Comparison of ENCODE assay signal across 26 cellular contexts in the genomic region with DNA sequence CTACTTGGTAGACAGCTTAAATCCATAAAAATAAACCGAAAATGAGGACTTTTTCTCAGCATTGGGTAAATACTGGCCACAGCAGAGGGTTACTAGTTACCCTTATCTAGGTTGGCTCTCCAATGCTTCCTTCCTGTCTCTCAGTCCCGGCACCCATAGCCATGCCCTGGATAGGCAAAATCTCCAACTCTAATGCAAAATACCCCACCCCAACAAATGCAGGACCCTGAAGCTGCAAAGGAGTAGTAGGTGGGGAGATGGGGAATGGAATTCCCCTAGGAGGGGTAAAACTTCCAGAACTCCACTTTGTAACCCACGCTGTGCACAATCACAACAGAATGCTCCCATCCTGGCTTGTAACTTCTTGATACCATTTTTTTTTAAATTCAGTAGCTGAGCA. TPM values are rescaled to one million over a fixed set of nuclear protein-coding genes. Genes with fewer than 3 reads are reported as not detected.
A peak's percentile ranks its signal among the peaks of the same experiment; 100 is the strongest.
DNase-seq lines count a peak whose midpoint lies in the region; FAIRE-seq and TF ChIP-seq lines count a peak whose summit lies in the region.
"Had no signal": no experiment of that assay in that cellular context is flagged by ENCODE, and none has a peak within 500 bp of the region (broad histone marks: within the 10 kb centered on the region; RNA-seq: fewer than 3 reads in every experiment).

No MANE protein-coding gene starts in this region.

- 8% methylated on average over 3 of the region's 3 CpGs; no CpG with 5 or more reads in 1 of the 2 experiments for WGBS in H1 (ENCODE audit: extremely low coverage in 1 of 2, insufficient coverage in 1 of 2, insufficient read length in 1 of 2, insufficient replicate concordance in 2 of 2, low coverage in 1 of 2, low lambda C conversion rate in 2 of 2, missing lambda C conversion rate in 1 of 2), 2 experiments
- 7% methylated on average over 3 of the region's 3 CpGs for WGBS in thyroid gland, 2 donors

- no peaks in the 10 kb centered on the region for H3K79me1 ChIP-seq in H1 (ENCODE audit: low read depth, low read length)

- no peak overlapping the region for H2BK5ac ChIP-seq in H1 (ENCODE audit: low read depth, low read length)

- H3K4me2 ChIP-seq in PC-9 (peak overlapping the region; percentile 94), H1 (ENCODE audit: insufficient read depth in 1 of 2, low read depth in 2 of 2, low read length in 2 of 2) (peak overlapping the region; percentile 39 to 56)

- no peaks in the 10 kb centered on the region for H3K9me3 ChIP-seq in PC-9 (ENCODE audit: insufficient read depth, low read depth)
- no peaks in the 10 kb centered on the region for H3K9me3 ChIP-seq in H1 (ENCODE audit: insufficient read depth in 2 of 2, low read depth in 1 of 2, low read length in 1 of 2)
- H3K9me3 ChIP-seq in neuron (ENCODE audit: low read length), result peaks cover 13% of the 10 kb centered on the region
- H3K9me3 ChIP-seq in thyroid gland, result no peaks in the 10 kb centered on the region

- intact Hi-C loops in PC-9 (cut with micrococcal nuclease; ENCODE audit: unreplicated experiment) (loop anchor here (2.0 to 10.0 kb wide), 2 partner anchors 63 to 367 kb away; no protein-coding TSS in a partner anchor), thyroid gland (cut with DNase I) (no loop called here)

- H2AFZ ChIP-seq in PC-9 (peak overlapping the region; percentile 91), H1 (ENCODE audit: low read length) (no peak overlapping the region), neuron (ENCODE audit: low read depth, low read length) (no peak overlapping the region)

- H3K4me3 ChIP-seq in H7 (ENCODE audit: insufficient read depth, low read depth, low read length) (peak overlapping the region; percentile 0; the same call in 1 of the 2 replicates), PC-9 (peak overlapping the region; percentile 89), H1 (ENCODE audit: extremely low read depth in 1 of 4, insufficient read depth in 2 of 4, low read depth in 3 of 4, low read length in 4 of 4) (peak overlapping the region in 2 of 4 experiments; percentile 2 to 39; a peak in 4 of 8 replicates), neuron (ENCODE audit: low read length) (peak overlapping the region; percentile 76), thyroid gland (replicated peaks in 1 of 3) (no peak overlapping the region)

- CTCF ChIA-PET in PC-9 (lab: Charles Lee), result interaction anchor here (0.5 kb wide), 1 partner anchor 411 kb away, joined by 3 read pairs; no protein-coding TSS in a partner anchor
- CTCF ChIA-PET in H1 (lab: Charles Lee; ENCODE audit: partially characterized antibody), result interaction anchor here (0.7 to 7.2 kb wide), 10 partner anchors 10 to 165 kb away, joined by 3 to 88 read pairs (median 6); no protein-coding TSS in a partner anchor

- peaks cover 48% of the 10 kb centered on the region for H3K79me2 ChIP-seq in PC-9 (ENCODE audit: low read depth)
- H3K79me2 ChIP-seq in H1 (ENCODE audit: control insufficient read depth in 1 of 2, insufficient read depth in 2 of 2, low read length in 2 of 2), result no peaks in the 10 kb centered on the region

- peak overlapping the region; percentile 67; the same call in 1 of the 2 replicates for H2BK20ac ChIP-seq in H1 (ENCODE audit: low read length)

- DNase-seq in H7 (peak; percentile 26), PC-9 (no peak), H1 (ENCODE audit: low read depth in 1 of 2, low spot score in 2 of 2) (peak in 1 of 2 experiments; percentile 50), thyroid gland (no peak), COR-L47 (lab: John Stamatoyannopoulos, UW) (no peak), NCI-H1092 treated with DMSO at 0.1 percent for 48 hours (lab: John Stamatoyannopoulos, UW) (no peak), HK-2 (ENCODE audit: unreplicated experiment) (no peak)
- DNase-seq: activated CD4-positive, alpha-beta T cell treated with anti-CD3 and anti-CD28 coated beads, Interleukin-2, amount 50 U/mL, for 48 hours; activated gamma-delta T cell; activated T-cell treated with anti-CD3 and anti-CD28 coated beads for 4 hours; caudate nucleus; CD4-positive, CD25-positive, alpha-beta regulatory T cell; erythroblast; foreskin keratinocyte; hypothalamus; mesenchymal stem cell; natural killer cell; NCI-H1417 treated with DMSO at 0.1 percent for 48 hours; NCI-H774; Right ventricle myocardium superior had no signal

- H4K20me1 ChIP-seq in PC-9 (ENCODE audit: insufficient read depth), result no peaks in the 10 kb centered on the region
- peaks cover 2 to 16% of the 10 kb centered on the region in 2 experiments for H4K20me1 ChIP-seq in H1 (replicated peaks in 1 of 2; ENCODE audit: control insufficient read depth in 1 of 2, insufficient read depth in 2 of 2, low read length in 2 of 2)

- no peak overlapping the region for H3K9ac ChIP-seq in H1 (replicated peaks in 1 of 4; ENCODE audit: extremely low read depth in 1 of 4, low read depth in 3 of 4, low read length in 3 of 4)

- H4K91ac ChIP-seq in H1 (replicated peaks; ENCODE audit: insufficient read length, low read length), result no peak overlapping the region

- H3K36me3 ChIP-seq in H7 (replicated peaks; ENCODE audit: control insufficient read depth, insufficient read depth, low read length) (no peaks in the 10 kb centered on the region), PC-9 (ENCODE audit: low read depth) (no peaks in the 10 kb centered on the region), H1 (ENCODE audit: control insufficient read depth in 2 of 4, insufficient read depth in 4 of 4, low read length in 3 of 4) (no peaks in the 10 kb centered on the region), neuron (ENCODE audit: insufficient read depth, low read length) (peaks cover 43% of the 10 kb centered on the region), thyroid gland (no peaks in the 10 kb centered on the region)

- H3K27me3 ChIP-seq in H7 (ENCODE audit: control insufficient read depth, insufficient read depth, low read length) (peaks cover 95% of the 10 kb centered on the region), PC-9 (ENCODE audit: insufficient read depth, low read depth) (no peaks in the 10 kb centered on the region), H1 (replicated peaks in 1 of 4; ENCODE audit: control insufficient read depth in 3 of 4, extremely low read depth in 1 of 4, insufficient read depth in 3 of 4, low read length in 3 of 4) (peaks cover 85 to 99% (median 96%) of the 10 kb centered on the region in 4 experiments), neuron (ENCODE audit: insufficient read depth, low read length) (no peaks in the 10 kb centered on the region), thyroid gland (peaks cover 94% of the 10 kb centered on the region)

- peak; percentile 45 for FAIRE-seq in H1 (lab: Jason Lieb, UNC)
- FAIRE-seq: GM12891, GM19239, HTR-8/SVneo had no signal

- TF ChIP-seq CTCF in PC-9 (conservative IDR thresholded peaks at IDR 0.05) (no peak), H1 (IDR thresholded peaks at IDR 0.05; ENCODE audit: control extremely low read depth in 1 of 3, insufficient read depth in 1 of 3, low read depth in 1 of 3, low read length in 3 of 3) (no peak), thyroid gland (IDR thresholded peaks at IDR 0.05) (no peak)

- H4K5ac ChIP-seq in H1 (ENCODE audit: insufficient read length, low read depth, low read length), result no peak overlapping the region

- no peak overlapping the region for H2AK5ac ChIP-seq in H1 (ENCODE audit: low read depth, low read length)

- no peak overlapping the region for H3K56ac ChIP-seq in H1 (replicated peaks; ENCODE audit: insufficient read length, low read depth, low read length)

- no peak overlapping the region for H2BK15ac ChIP-seq in H1 (ENCODE audit: low read length)

- TF ChIP-seq POLR2A in H1 (IDR thresholded peaks at IDR 0.05; ENCODE audit: control extremely low read depth in 1 of 2, low read depth in 2 of 2, low read length in 2 of 2) (no peak), thyroid gland (IDR thresholded peaks at IDR 0.05) (no peak)

- no peak overlapping the region for H3K4ac ChIP-seq in H1 (replicated peaks; ENCODE audit: insufficient read length, low read depth, low read length)

- no peak overlapping the region for H2BK12ac ChIP-seq in H1 (ENCODE audit: low read depth, low read length)

- no peak overlapping the region for H2BK120ac ChIP-seq in H1 (replicated peaks; ENCODE audit: low read depth, low read length)

- H3K9me2 ChIP-seq in PC-9 (ENCODE audit: insufficient read depth), result no peaks in the 10 kb centered on the region

- no peak for TF ChIP-seq RAD21 in H1 (IDR thresholded peaks at IDR 0.05 in 1 of 2, conservative IDR thresholded peaks at IDR 0.05 in 1 of 2; ENCODE audit: low read depth in 2 of 2, low read length in 2 of 2)

- H4K8ac ChIP-seq in H1 (ENCODE audit: extremely low read depth, insufficient read depth, low read length), result no peak overlapping the region

- H3K27ac ChIP-seq in PC-9 (peak overlapping the region; percentile 77; the same call in 1 of the 2 replicates), H1 (ENCODE audit: low read depth, low read length) (no peak overlapping the region), thyroid gland (no peak overlapping the region)
- H3K27ac ChIP-seq: foreskin keratinocyte had no signal

- peaks cover 25% of the 10 kb centered on the region for H3K4me1 ChIP-seq in PC-9 (replicated peaks; ENCODE audit: insufficient read depth)
- H3K4me1 ChIP-seq in H1 (replicated peaks in 1 of 4; ENCODE audit: control insufficient read depth in 3 of 4, insufficient read depth in 4 of 4, low read length in 3 of 4), result peaks cover 27 to 50% (median 35%) of the 10 kb centered on the region in 4 experiments
- peaks cover 22% of the 10 kb centered on the region for H3K4me1 ChIP-seq in neuron (ENCODE audit: insufficient read depth, low read length)
- H3K4me1 ChIP-seq in thyroid gland, result peaks cover 36 to 64% of the 10 kb centered on the region in 2 donors
- H3K4me1 ChIP-seq: foreskin keratinocyte had no signal

- no peak for TF ChIP-seq EP300 in H1 (IDR thresholded peaks at IDR 0.05; ENCODE audit: borderline replicate concordance in 1 of 2, low read depth in 2 of 2, low read length in 2 of 2)

- H3F3A ChIP-seq in PC-9 (ENCODE audit: insufficient read depth, low read depth), result peaks cover 15% of the 10 kb centered on the region

- peaks cover 3% of the 10 kb centered on the region; the same call in 1 of the 2 replicates for H3K23me2 ChIP-seq in H1 (ENCODE audit: low read depth, low read length)

- POLR2A ChIA-PET in PC-9 (lab: Charles Lee; ENCODE audit: unreplicated experiment), result interaction anchor here (0.7 kb wide), 1 partner anchor 112 kb away, joined by 4 read pairs; no protein-coding TSS in a partner anchor
- POLR2A ChIA-PET in H1 (lab: Charles Lee; ENCODE audit: partially characterized antibody), result interaction anchor here (2.4 to 3.4 kb wide), 3 partner anchors 10 to 14 kb away, joined by 8 to 16 read pairs (median 11); no protein-coding TSS in a partner anchor

- H3K18ac ChIP-seq in H1 (ENCODE audit: extremely low read depth, low read length), result no peak overlapping the region

- H3K14ac ChIP-seq in H1 (ENCODE audit: insufficient read length), result no peak overlapping the region

- H3K23ac ChIP-seq in H1 (ENCODE audit: insufficient read length), result no peak overlapping the region

- BruUV-seq in PC-9 (replicated peaks; lab: Mats Ljungman, UMichigan), result no TSS peak

RNA-seq across cellular contexts. Expression of a gene that starts 2.9 kb away (rescaled TPM):
- 12.3 and 23.3 TPM in 2 replicates for total RNA-seq in H7 (2014; rRNA removed; shearing (Covaris generic))
- total RNA-seq in PC-9 (2021) (19.8 and 29.0 TPM in 2 replicates), thyroid gland (not detected)
- 0.21 and 0.30 TPM in 2 replicates for total RNA-seq in H1 (2021; fragmentation: NEBNext Ultra II Directional; extraction: Animal tissue kit (Norgen Biotek cat#: 25700))
- 0.65 and 1.1 TPM in 2 replicates for polyA plus RNA-seq in H1 (2011; rRNA removed)
- 0.53 TPM for polyA plus RNA-seq in H1 (2011; cell fraction: cytosol; rRNA removed)
- 1.0 TPM for polyA plus RNA-seq in H1 (2011; cell fraction: nucleus; rRNA removed)
- 0.41 to 1.1 TPM (median 0.57 TPM) in 4 replicates for polyA plus RNA-seq in H1 (2012, experiment 1 of 2)
- 0.16 TPM for polyA plus RNA-seq in H1 (2012, experiment 2 of 2)
- polyA plus RNA-seq in H1 (2013, experiment 1 of 2), result 0.16 TPM
- polyA plus RNA-seq in H1 (2013, experiment 2 of 2), result 0.22 TPM
- 0.76 and 0.82 TPM in 2 replicates for polyA minus RNA-seq in H1 (2011; rRNA and poly(A)+ RNA removed)
- 0.88 TPM for polyA minus RNA-seq in H1 (2011; cell fraction: cytosol; rRNA and poly(A)+ RNA removed)
- 2.6 TPM for polyA minus RNA-seq in H1 (2011; cell fraction: nucleus; rRNA and poly(A)+ RNA removed)
- total RNA-seq: CD4-positive, CD25-positive, alpha-beta regulatory T cell; dermis microvascular lymphatic vessel endothelial cell; foreskin keratinocyte; natural killer cell; posterior vena cava; Right ventricle myocardium superior had no signal
- polyA plus RNA-seq: CD4-positive, CD25-positive, alpha-beta regulatory T cell had no signal

Comparison
In these comparisons a context has a peak if more than half of its experiments do, and no peak if none do; other contexts are left out.
1. H3K4me3 ChIP-seq: peak in H7 (single experiment), PC-9 (single experiment) and neuron (single experiment); none in thyroid gland (0 of 3).
2. RNA of a gene that starts 2.9 kb away (total RNA-seq): 19.8 to 29.0 TPM in PC-9 and 12.3 to 23.3 TPM in H7; 0.21 to 0.30 TPM in H1 and not detected in thyroid gland; every median in the first group is over 10 times any median in the second.